ENCODE assay signal across 1 cellular context in the genomic region with DNA sequence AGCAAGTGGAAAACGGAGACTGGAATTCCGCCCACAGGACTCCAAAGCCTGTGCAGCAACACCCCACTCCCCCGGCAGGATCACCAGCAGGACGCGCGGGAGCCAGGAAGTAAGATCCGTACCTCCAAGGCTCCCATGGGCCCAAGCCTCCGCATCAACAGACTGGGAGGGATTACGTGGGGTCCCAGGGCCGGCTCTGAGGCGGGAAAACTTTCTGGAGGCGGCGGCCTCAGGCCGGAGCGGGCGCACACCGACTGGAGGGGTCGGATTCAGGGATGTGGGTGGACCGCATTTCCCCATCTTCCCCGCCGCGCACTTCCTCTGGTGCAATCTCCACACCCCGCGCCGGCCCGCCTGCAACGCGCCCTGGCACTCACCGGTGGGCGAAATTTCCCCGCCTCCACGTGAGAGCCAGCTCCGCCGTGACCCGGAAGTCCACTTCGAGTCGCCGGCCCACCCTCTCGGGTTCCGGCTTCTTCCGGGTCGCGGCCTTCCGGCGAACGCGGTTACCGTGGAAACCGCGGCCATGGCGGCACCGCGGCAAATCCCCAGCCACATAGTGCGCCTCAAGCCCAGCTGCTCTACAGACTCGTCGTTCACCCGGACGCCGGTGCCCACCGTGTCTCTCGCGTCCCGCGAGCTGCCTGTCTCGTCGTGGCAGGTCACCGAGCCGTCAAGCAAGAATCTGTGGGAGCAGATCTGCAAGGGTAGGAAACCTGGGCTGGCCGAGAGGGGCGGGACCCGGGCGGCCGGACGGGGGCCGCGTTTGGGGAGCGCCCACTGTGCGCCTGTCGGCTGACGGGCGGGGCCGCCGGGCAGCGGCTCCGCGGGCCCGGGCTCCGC.
TF ChIP-seq lines count a peak whose summit lies in the region.

A gene with protein sequence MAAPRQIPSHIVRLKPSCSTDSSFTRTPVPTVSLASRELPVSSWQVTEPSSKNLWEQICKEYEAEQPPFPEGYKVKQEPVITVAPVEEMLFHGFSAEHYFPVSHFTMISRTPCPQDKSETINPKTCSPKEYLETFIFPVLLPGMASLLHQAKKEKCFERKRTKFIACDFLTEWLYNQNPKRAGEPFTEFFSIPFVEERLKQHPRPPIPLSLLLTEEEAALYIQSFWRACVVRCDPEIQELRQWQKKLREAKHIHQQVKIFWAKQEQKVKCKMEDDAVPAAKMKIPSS (plus strand): TSS at position 491 of the 843 bp plus-strand sequence. CDS start 36 bp downstream, at position 527.
KNOP1 (minus strand) TSS at position 447 of the 843 bp plus-strand sequence. CDS start 3,192 bp downstream, outside the sequence.

TF ChIP-seq in K562, 482 proteins besides CTCF, POLR2A, EP300 and RAD21 (continued from another document and continues in another):
- TF ChIP-seq KLF6 (CRISPR knock-in tag; IDR thresholded peaks at IDR 0.05; ENCODE audit: borderline replicate concordance) (no peak), CXXC5 (CRISPR knock-in tag; IDR thresholded peaks at IDR 0.05) (peak; percentile 78), SMARCA5 (IDR thresholded peaks at IDR 0.05) (no peak), ASH1L (IDR thresholded peaks at IDR 0.05; ENCODE audit: borderline replicate concordance, low read depth, partially characterized antibody) (no peak), TCFL5 (CRISPR knock-in tag; conservative IDR thresholded peaks at IDR 0.05) (no peak), ESRRB (CRISPR knock-in tag; IDR thresholded peaks at IDR 0.05; ENCODE audit: borderline replicate concordance) (no peak), EWSR1 (IDR thresholded peaks at IDR 0.05; ENCODE audit: borderline replicate concordance, low read depth, partially characterized antibody) (no peak), PYGO2 (tag; IDR thresholded peaks at IDR 0.05) (no peak), RHOXF2B (CRISPR knock-in tag; conservative IDR thresholded peaks at IDR 0.05) (no peak), MNT (conservative IDR thresholded peaks at IDR 0.05) (peak; percentile 97 to 99), ZNF431 (CRISPR knock-in tag; IDR thresholded peaks at IDR 0.05) (no peak), MGA (IDR thresholded peaks at IDR 0.05) (no peak), CREM (IDR thresholded peaks at IDR 0.05; ENCODE audit: low read depth) (peak; percentile 55; the same call in 1 of the 2 replicates), ZBTB1 (CRISPR knock-in tag; IDR thresholded peaks at IDR 0.05; ENCODE audit: borderline replicate concordance, low read depth) (0 out of 2 replicates have a peak, but pooled peaks have one; percentile 42), ZBTB5 (IDR thresholded peaks at IDR 0.05) (no peak), ZNF165 (CRISPR knock-in tag; IDR thresholded peaks at IDR 0.05; ENCODE audit: borderline replicate concordance) (no peak), SP2 (IDR thresholded peaks at IDR 0.05; ENCODE audit: extremely low read depth, low read depth, low read length, poor library complexity, severe bottlenecking) (no peak), GATA2 (CRISPR knock-in tag; IDR thresholded peaks at IDR 0.05) (no peak), KDM4B (IDR thresholded peaks at IDR 0.05; ENCODE audit: borderline replicate concordance in 2 of 2, low read depth in 1 of 2) (peak in 1 of 2 experiments; percentile 96; a peak in 2 of 4 replicates), ZNF146 (CRISPR knock-in tag; IDR thresholded peaks at IDR 0.05; ENCODE audit: unreplicated experiment) (no peak), CHD1 (IDR thresholded peaks at IDR 0.05; ENCODE audit: low read length) (no peak), NFATC3 (IDR thresholded peaks at IDR 0.05) (no peak), HEY1 (CRISPR knock-in tag; IDR thresholded peaks at IDR 0.05; ENCODE audit: borderline replicate concordance) (no peak), ELF4 (CRISPR knock-in tag; IDR thresholded peaks at IDR 0.05) (no peak), ZNF77 (CRISPR knock-in tag; IDR thresholded peaks at IDR 0.05) (no peak), NONO (IDR thresholded peaks at IDR 0.05; ENCODE audit: low read depth in 2 of 2, low read length in 1 of 2) (0 out of 4 replicates have a peak, but pooled peaks of 1 of the 2 experiments have one; percentile 62), RUNX1 (IDR thresholded peaks at IDR 0.05; ENCODE audit: low read depth) (no peak), ELK1 (CRISPR knock-in tag; IDR thresholded peaks at IDR 0.05) (no peak), RBM25 (IDR thresholded peaks at IDR 0.05; ENCODE audit: low read depth, low read length, severe bottlenecking) (no peak)
- TF ChIP-seq, protein P1, sequence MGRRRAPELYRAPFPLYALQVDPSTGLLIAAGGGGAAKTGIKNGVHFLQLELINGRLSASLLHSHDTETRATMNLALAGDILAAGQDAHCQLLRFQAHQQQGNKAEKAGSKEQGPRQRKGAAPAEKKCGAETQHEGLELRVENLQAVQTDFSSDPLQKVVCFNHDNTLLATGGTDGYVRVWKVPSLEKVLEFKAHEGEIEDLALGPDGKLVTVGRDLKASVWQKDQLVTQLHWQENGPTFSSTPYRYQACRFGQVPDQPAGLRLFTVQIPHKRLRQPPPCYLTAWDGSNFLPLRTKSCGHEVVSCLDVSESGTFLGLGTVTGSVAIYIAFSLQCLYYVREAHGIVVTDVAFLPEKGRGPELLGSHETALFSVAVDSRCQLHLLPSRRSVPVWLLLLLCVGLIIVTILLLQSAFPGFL (CRISPR knock-in tag; IDR thresholded peaks at IDR 0.05), result no peak
- TF ChIP-seq, protein P2, sequence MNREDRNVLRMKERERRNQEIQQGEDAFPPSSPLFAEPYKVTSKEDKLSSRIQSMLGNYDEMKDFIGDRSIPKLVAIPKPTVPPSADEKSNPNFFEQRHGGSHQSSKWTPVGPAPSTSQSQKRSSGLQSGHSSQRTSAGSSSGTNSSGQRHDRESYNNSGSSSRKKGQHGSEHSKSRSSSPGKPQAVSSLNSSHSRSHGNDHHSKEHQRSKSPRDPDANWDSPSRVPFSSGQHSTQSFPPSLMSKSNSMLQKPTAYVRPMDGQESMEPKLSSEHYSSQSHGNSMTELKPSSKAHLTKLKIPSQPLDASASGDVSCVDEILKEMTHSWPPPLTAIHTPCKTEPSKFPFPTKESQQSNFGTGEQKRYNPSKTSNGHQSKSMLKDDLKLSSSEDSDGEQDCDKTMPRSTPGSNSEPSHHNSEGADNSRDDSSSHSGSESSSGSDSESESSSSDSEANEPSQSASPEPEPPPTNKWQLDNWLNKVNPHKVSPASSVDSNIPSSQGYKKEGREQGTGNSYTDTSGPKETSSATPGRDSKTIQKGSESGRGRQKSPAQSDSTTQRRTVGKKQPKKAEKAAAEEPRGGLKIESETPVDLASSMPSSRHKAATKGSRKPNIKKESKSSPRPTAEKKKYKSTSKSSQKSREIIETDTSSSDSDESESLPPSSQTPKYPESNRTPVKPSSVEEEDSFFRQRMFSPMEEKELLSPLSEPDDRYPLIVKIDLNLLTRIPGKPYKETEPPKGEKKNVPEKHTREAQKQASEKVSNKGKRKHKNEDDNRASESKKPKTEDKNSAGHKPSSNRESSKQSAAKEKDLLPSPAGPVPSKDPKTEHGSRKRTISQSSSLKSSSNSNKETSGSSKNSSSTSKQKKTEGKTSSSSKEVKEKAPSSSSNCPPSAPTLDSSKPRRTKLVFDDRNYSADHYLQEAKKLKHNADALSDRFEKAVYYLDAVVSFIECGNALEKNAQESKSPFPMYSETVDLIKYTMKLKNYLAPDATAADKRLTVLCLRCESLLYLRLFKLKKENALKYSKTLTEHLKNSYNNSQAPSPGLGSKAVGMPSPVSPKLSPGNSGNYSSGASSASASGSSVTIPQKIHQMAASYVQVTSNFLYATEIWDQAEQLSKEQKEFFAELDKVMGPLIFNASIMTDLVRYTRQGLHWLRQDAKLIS (CRISPR knock-in tag; IDR thresholded peaks at IDR 0.05), result peak; percentile 80
